In genomic region chr3:44835684-44836083, GRCh38 we compare ENCODE assay signal across 30 cellular contexts. TPM values are rescaled to one million over a fixed set of nuclear protein-coding genes. Genes with fewer than 3 reads are reported as not detected.
"Had no signal": no experiment of that assay in that cellular context is flagged by ENCODE, and none has a peak within 500 bp of the region (broad histone marks: within the 10 kb centered on the region; RNA-seq: fewer than 3 reads in every experiment).

No MANE protein-coding gene starts in this region.

- H3K27me3 ChIP-seq: dorsolateral prefrontal cortex, esophagus squamous epithelium, gastrocnemius medialis, heart right ventricle, left lung had no signal

- FAIRE-seq: islet of Langerhans, keratinocyte had no signal

- H3K4me1 ChIP-seq: esophagus squamous epithelium, gastrocnemius medialis, left lung, lower lobe of right lung had no signal

- H3K4me3 ChIP-seq: coronary artery, dorsolateral prefrontal cortex, esophagus squamous epithelium, gastrocnemius medialis, heart right ventricle, left lung, lower lobe of right lung, mucosa of descending colon had no signal

- H3K36me3 ChIP-seq: gastrocnemius medialis, lower lobe of right lung had no signal

- H3K27ac ChIP-seq: coronary artery, dorsolateral prefrontal cortex, epithelial cell of prostate, esophagus squamous epithelium, gastrocnemius medialis, heart right ventricle, left lung, lower lobe of right lung had no signal

- ATAC-seq: esophagus mucosa, gastrocnemius medialis, heart right ventricle, left cardiac atrium, left lung, left ventricle myocardium superior, lower lobe of right lung, mucosa of descending colon had no signal

- DNase-seq: dermis blood vessel endothelial cell; dorsolateral prefrontal cortex; effector CD4-positive, alpha-beta T cell; effector memory CD4-positive, alpha-beta T cell; erythroblast; esophagus squamous epithelium; foreskin fibroblast; foreskin melanocyte; gastrocnemius medialis; glutamatergic neuron; head of caudate nucleus; heart right ventricle; hippocampal formation; left cardiac atrium; left lung; left ventricle myocardium superior; lower lobe of right lung; mesenchymal stem cell; mucosa of descending colon; naive B cell had no signal

RNA-seq across cellular contexts. Expression of gene TGM4, which starts 38.7 kb away (rescaled TPM):
- total RNA-seq: dermis blood vessel endothelial cell, esophagus mucosa, esophagus squamous epithelium, gastrocnemius medialis, glomerular endothelial cell, heart right ventricle, kidney epithelial cell, left cardiac atrium, left lung, left ventricle myocardium superior, lower lobe of right lung, lung microvascular endothelial cell, mesenteric fat pad, mucosa of descending colon, myocyte had no signal
- polyA plus RNA-seq: heart right ventricle had no signal
